In genomic region chr1:67439277-67440029, GRCh38 we compare ENCODE assay signal across 16 cellular contexts. TPM values are rescaled to one million over a fixed set of nuclear protein-coding genes. Genes with fewer than 3 reads are reported as not detected.
A peak's percentile ranks its signal among the peaks of the same experiment; 100 is the strongest.
DNase-seq lines count a peak whose midpoint lies in the region; FAIRE-seq and TF ChIP-seq lines count a peak whose summit lies in the region.
"Had no signal": no experiment of that assay in that cellular context is flagged by ENCODE, and none has a peak within 500 bp of the region (broad histone marks: within the 10 kb centered on the region; RNA-seq: fewer than 3 reads in every experiment).

No MANE protein-coding gene starts in this region.

- H3K27ac Mint-ChIP-seq in Caco-2 (ENCODE audit: unreplicated experiment) (no peak overlapping the region), astrocyte (ENCODE audit: unreplicated experiment) (no peak overlapping the region)
- H3K27ac Mint-ChIP-seq in CD8-positive, alpha-beta memory T cell = no peak overlapping the region
- no peak overlapping the region for H3K27ac Mint-ChIP-seq in activated naive CD4-positive, alpha-beta T cell treated with anti-CD3 and anti-CD28 coated beads for 36 hours
- H3K27ac Mint-ChIP-seq: CD14-positive monocyte had no signal

- no peak overlapping the region for H3K4me2 ChIP-seq in astrocyte (ENCODE audit: low read length)
- H3K4me2 ChIP-seq: KMS-11 had no signal

- H3K4me3 ChIP-seq in Caco-2 (ENCODE audit: low read depth, low read length) = no peak overlapping the region
- H3K4me3 ChIP-seq in astrocyte (ENCODE audit: insufficient read depth, low read depth, low read length) = no peak overlapping the region
- H3K4me3 ChIP-seq in CD8-positive, alpha-beta memory T cell (ENCODE audit: low read length) = no peak overlapping the region
- H3K4me3 ChIP-seq: GM23248, MG63 had no signal

- H3K4me1 Mint-ChIP-seq in Caco-2 (ENCODE audit: low read depth, unreplicated experiment) = peaks cover 20% of the 10 kb centered on the region
- peaks cover 15% of the 10 kb centered on the region for H3K4me1 Mint-ChIP-seq in astrocyte (ENCODE audit: low read depth, unreplicated experiment)
- H3K4me1 Mint-ChIP-seq in CD8-positive, alpha-beta memory T cell = no peaks in the 10 kb centered on the region
- H3K4me1 Mint-ChIP-seq in activated naive CD4-positive, alpha-beta T cell treated with anti-CD3 and anti-CD28 coated beads for 36 hours (ENCODE audit: low read depth) = peaks cover 26% of the 10 kb centered on the region

- H3K9me3 ChIP-seq in Caco-2 (no peaks in the 10 kb centered on the region), astrocyte (ENCODE audit: insufficient read depth, low read depth, low read length) (no peaks in the 10 kb centered on the region)
- no peaks in the 10 kb centered on the region for H3K9me3 ChIP-seq in CD8-positive, alpha-beta memory T cell (ENCODE audit: low read length)
- H3K9me3 ChIP-seq: MG63 had no signal

- H3K27ac ChIP-seq in astrocyte (ENCODE audit: low read depth, low read length) = no peak overlapping the region
- H3K27ac ChIP-seq in CD8-positive, alpha-beta memory T cell (ENCODE audit: low read depth, low read length) = no peak overlapping the region
- H3K27ac ChIP-seq: GM23248, KMS-11 had no signal

- H3K27me3 ChIP-seq in Caco-2 (replicated peaks; ENCODE audit: control insufficient read depth, insufficient read depth, low read length) (no peaks in the 10 kb centered on the region), astrocyte (ENCODE audit: insufficient read depth, low read length) (no peaks in the 10 kb centered on the region)
- H3K27me3 ChIP-seq in CD8-positive, alpha-beta memory T cell (ENCODE audit: insufficient read depth, low read length, poor library complexity, severe bottlenecking) = no peaks in the 10 kb centered on the region
- H3K27me3 ChIP-seq: MG63 had no signal

- H3K79me2 ChIP-seq in astrocyte (ENCODE audit: insufficient read depth, low read length) = no peaks in the 10 kb centered on the region

- H3K9ac ChIP-seq in astrocyte (ENCODE audit: low read length) = no peak overlapping the region
- H3K9ac ChIP-seq: GM23248, KMS-11 had no signal

- BruUV-seq in Caco-2 (replicated peaks; lab: Mats Ljungman, UMichigan) = no TSS peak

- DNase-seq in Caco-2 = peak; percentile 30 to 61
- peak; percentile 41 for DNase-seq in HEK293T (ENCODE audit: extremely low spot score)
- peak; percentile 71 for DNase-seq in astrocyte (ENCODE audit: low read depth)
- DNase-seq in islet precursor cell = peak; percentile 81
- no peak for DNase-seq in CD8-positive, alpha-beta memory T cell
- DNase-seq in activated naive CD4-positive, alpha-beta T cell treated with anti-CD3 and anti-CD28 coated beads for 36 hours = no peak
- DNase-seq in stimulated activated CD4-positive, alpha-beta T cell treated with anti-CD3 and anti-CD28 coated beads, Interleukin-15, amount 100 ng/mL, for 24 hours = no peak
- DNase-seq: DMS79 treated with DMSO at 0.1 percent for 48 hours, MG63, NCI-H1105 treated with DMSO at 0.1 percent for 48 hours, NCI-H187 treated with DMSO at 0.1 percent for 48 hours, NCI-H2171, NCI-H774 had no signal

- POLR2A ChIA-PET in Caco-2 (lab: Charles Lee) (no interaction called here), HEK293T (lab: Yijun Ruan, JAX) (interaction anchor here (5.3 kb wide), 1 partner anchor 9 kb away, joined by 36 read pairs; the partner anchor contains the start of gene SERBP1)
- POLR2A ChIA-PET in CD8-positive, alpha-beta memory T cell (lab: Charles Lee) = no interaction called here

- H3K4me1 ChIP-seq in Caco-2 (peaks cover 25% of the 10 kb centered on the region), astrocyte (ENCODE audit: insufficient read depth, low read length) (peaks cover 11% of the 10 kb centered on the region)
- H3K4me1 ChIP-seq in CD8-positive, alpha-beta memory T cell (ENCODE audit: insufficient read depth, low read length) = no peaks in the 10 kb centered on the region

- H3K36me3 ChIP-seq in Caco-2 (ENCODE audit: control insufficient read depth, insufficient read depth, low read length) (no peaks in the 10 kb centered on the region), astrocyte (ENCODE audit: insufficient read depth, low read length) (no peaks in the 10 kb centered on the region)
- H3K36me3 ChIP-seq in CD8-positive, alpha-beta memory T cell (ENCODE audit: insufficient read depth, low read length) = no peaks in the 10 kb centered on the region
- H3K36me3 ChIP-seq: MG63 had no signal

- TF ChIP-seq CTCF in Caco-2 (IDR thresholded peaks at IDR 0.05; ENCODE audit: insufficient read depth in 1 of 2, low read depth in 1 of 2, low read length in 1 of 2, severe bottlenecking in 1 of 2, unreplicated experiment in 1 of 2) (no peak), astrocyte (IDR thresholded peaks at IDR 0.05; ENCODE audit: insufficient read depth, low read depth, low read length) (no peak)

- no peaks in the 10 kb centered on the region for H4K20me1 ChIP-seq in astrocyte (ENCODE audit: insufficient read depth, low read length)

- intact Hi-C loops in Caco-2 (cut with micrococcal nuclease; ENCODE audit: unreplicated experiment) = no loop called here
- intact Hi-C loops in activated naive CD4-positive, alpha-beta T cell treated with anti-CD3 and anti-CD28 coated beads for 36 hours (cut with micrococcal nuclease) = loop anchor here (10.0 kb wide), 1 partner anchor 1065 kb away; no protein-coding TSS in a partner anchor

- CTCF ChIA-PET in Caco-2 (lab: Charles Lee) = no interaction called here
- CTCF ChIA-PET in HEK293T (lab: Yijun Ruan, JAX) = no interaction called here
- CTCF ChIA-PET in CD8-positive, alpha-beta memory T cell (lab: Charles Lee) = no interaction called here
- CTCF ChIA-PET in activated naive CD4-positive, alpha-beta T cell treated with anti-CD3 and anti-CD28 coated beads for 36 hours (lab: Charles Lee) = interaction anchor here (0.5 kb wide), 1 partner anchor 23 kb away, joined by 3 read pairs; no protein-coding TSS in a partner anchor

- no peaks in the 10 kb centered on the region for H3K27me3 Mint-ChIP-seq in Caco-2 (ENCODE audit: insufficient read depth, unreplicated experiment)
- no peaks in the 10 kb centered on the region for H3K27me3 Mint-ChIP-seq in astrocyte (ENCODE audit: low read depth, unreplicated experiment)
- H3K27me3 Mint-ChIP-seq in CD8-positive, alpha-beta memory T cell = peaks cover 0 to 7% of the 10 kb centered on the region in 2 donors
- no peaks in the 10 kb centered on the region for H3K27me3 Mint-ChIP-seq in activated naive CD4-positive, alpha-beta T cell treated with anti-CD3 and anti-CD28 coated beads for 36 hours (ENCODE audit: low read depth)

- H3K4me3 Mint-ChIP-seq in Caco-2 (ENCODE audit: unreplicated experiment) (peak overlapping the region; percentile 32), astrocyte (ENCODE audit: unreplicated experiment) (no peak overlapping the region)
- H3K4me3 Mint-ChIP-seq in CD8-positive, alpha-beta memory T cell = no peak overlapping the region
- no peak overlapping the region for H3K4me3 Mint-ChIP-seq in activated naive CD4-positive, alpha-beta T cell treated with anti-CD3 and anti-CD28 coated beads for 36 hours
- H3K4me3 Mint-ChIP-seq: CD14-positive monocyte had no signal

- no peak overlapping the region for H2AFZ ChIP-seq in astrocyte (ENCODE audit: low read depth, low read length)
- H2AFZ ChIP-seq: GM23248 had no signal

- no peak for FAIRE-seq in astrocyte (lab: Jason Lieb, UNC)

- H3K9me3 Mint-ChIP-seq in Caco-2 (ENCODE audit: unreplicated experiment) (no peaks in the 10 kb centered on the region), astrocyte (ENCODE audit: unreplicated experiment) (no peaks in the 10 kb centered on the region)
- no peaks in the 10 kb centered on the region for H3K9me3 Mint-ChIP-seq in CD8-positive, alpha-beta memory T cell
- H3K9me3 Mint-ChIP-seq in activated naive CD4-positive, alpha-beta T cell treated with anti-CD3 and anti-CD28 coated beads for 36 hours = no peaks in the 10 kb centered on the region
- H3K9me3 Mint-ChIP-seq: CD14-positive monocyte had no signal

- H3K36me3 Mint-ChIP-seq in Caco-2 (ENCODE audit: insufficient read depth, unreplicated experiment) = no peaks in the 10 kb centered on the region
- H3K36me3 Mint-ChIP-seq in astrocyte (ENCODE audit: low read depth, unreplicated experiment) = no peaks in the 10 kb centered on the region
- peaks cover 0 to 3% (median 0%) of the 10 kb centered on the region in 3 donors for H3K36me3 Mint-ChIP-seq in CD8-positive, alpha-beta memory T cell
- H3K36me3 Mint-ChIP-seq in activated naive CD4-positive, alpha-beta T cell treated with anti-CD3 and anti-CD28 coated beads for 36 hours (ENCODE audit: low read depth) = no peaks in the 10 kb centered on the region
- H3K36me3 Mint-ChIP-seq: CD14-positive monocyte had no signal

TF ChIP-seq in HEK293T, 16 proteins besides CTCF, POLR2A, EP300 and RAD21:
- TF ChIP-seq CTBP1 (IDR thresholded peaks at IDR 0.05; ENCODE audit: borderline replicate concordance) (no peak), L3MBTL2 (conservative IDR thresholded peaks at IDR 0.05) (peak; percentile 55)

RNA-seq across cellular contexts. Expression of gene SERBP1, which starts 9.3 kb away (rescaled TPM):
- total RNA-seq in Caco-2 (2022) (182 and 192 TPM in 2 replicates), astrocyte (196 and 214 TPM in 2 replicates)
- total RNA-seq in CD8-positive, alpha-beta memory T cell = 100 to 1,000 TPM; 545 to 549 TPM
- polyA plus RNA-seq in CD8-positive, alpha-beta memory T cell = 127 TPM
- total RNA-seq in activated naive CD4-positive, alpha-beta T cell treated with anti-CD3 and anti-CD28 coated beads for 36 hours = 100 to 1,000 TPM; 527 to 537 TPM

Comparison
In these comparisons a context has a peak if more than half of its experiments do, and no peak if none do; other contexts are left out.
1. DNase-seq: peak in Caco-2 (2 of 2), HEK293T (single experiment), astrocyte (single experiment) and islet precursor cell (single experiment); none in CD8-positive, alpha-beta memory T cell (0 of 5), activated naive CD4-positive, alpha-beta T cell treated with anti-CD3 and anti-CD28 coated beads for 36 hours (single experiment) and stimulated activated CD4-positive, alpha-beta T cell treated with anti-CD3 and anti-CD28 coated beads, Interleukin-15, amount 100 ng/mL, for 24 hours (single experiment).